14 cellular contexts compared by ENCODE assay signal in the genomic region with DNA sequence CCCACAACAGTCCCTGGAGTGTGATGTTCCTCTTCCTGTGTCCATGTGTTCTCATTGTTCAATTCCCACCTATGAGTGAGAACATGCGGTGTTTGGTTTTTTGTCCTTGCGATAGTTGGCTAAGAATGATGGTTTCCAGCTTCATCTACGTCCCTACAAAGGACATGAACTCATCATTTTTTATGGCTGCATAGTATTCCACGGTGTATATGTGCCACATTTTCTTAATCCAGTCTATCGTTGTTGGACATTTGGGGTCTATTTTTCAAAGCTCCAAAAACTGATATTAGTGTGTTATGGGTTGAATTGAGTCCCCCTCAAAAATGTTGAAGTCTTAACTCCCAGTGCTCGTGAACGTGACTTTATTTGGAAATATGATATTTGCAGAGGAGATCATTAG. TPM values are rescaled to one million over a fixed set of nuclear protein-coding genes. Genes with fewer than 3 reads are reported as not detected.
"Had no signal": no experiment of that assay in that cellular context is flagged by ENCODE, and none has a peak within 500 bp of the region (broad histone marks: within the 10 kb centered on the region; RNA-seq: fewer than 3 reads in every experiment).

No MANE protein-coding gene starts in this region.

RNA-seq across cellular contexts. Expression of gene SULT1C2, which starts 4.1 kb away (rescaled TPM):
- total RNA-seq: activated B cell treated with CpG ODN at 0.5 μM for 24 hours; activated CD4-positive, alpha-beta memory T cell treated with anti-CD3 and anti-CD28 coated beads for 36 hours; activated CD4-positive, alpha-beta memory T cell treated with anti-CD3 and anti-CD28 coated beads, Interleukin-2, amount 10 ng/mL, durations not matched to agents 7 days and 5 days; activated CD4-positive, alpha-beta T cell treated with anti-CD3 and anti-CD28 coated beads for 36 hours; activated CD4-positive, alpha-beta T cell treated with anti-CD3 and anti-CD28 coated beads, Interleukin-2, amount 10 ng/mL, durations not matched to agents 24 days and 14 days; activated CD4-positive, alpha-beta T cell treated with anti-CD3 and anti-CD28 coated beads, Interleukin-2, amount 10 ng/mL, durations not matched to agents 7 days and 5 days; activated CD8-positive, alpha-beta memory T cell treated with anti-CD3 and anti-CD28 coated beads for 36 hours; activated CD8-positive, alpha-beta memory T cell treated with anti-CD3 and anti-CD28 coated beads, Interleukin-2, amount 10 ng/mL, durations not matched to agents 7 days and 5 days; activated CD8-positive, alpha-beta T cell treated with anti-CD3 and anti-CD28 coated beads for 36 hours; activated CD8-positive, alpha-beta T cell treated with anti-CD3 and anti-CD28 coated beads, Interleukin-2, amount 10 ng/mL, durations not matched to agents 7 days and 5 days; T-helper 1 cell treated with Interleukin-12 subunit alpha and Interleukin-12 subunit beta and Interleukin-4 antibody, amounts not matched to agents 30 ng/mL and 1 ng/mL, for 36 hours; T-helper 17 cell; T-helper 2 cell treated with Interferon-gamma antibody and Interleukin-4, amounts not matched to agents 100 ng/mL and 5 ng/mL, for 36 hours had no signal

RNA-seq across cellular contexts. Expression of gene SULT1C3, which starts 44.8 kb away (rescaled TPM):
- total RNA-seq: activated B cell treated with CpG ODN at 0.5 μM for 24 hours; activated CD4-positive, alpha-beta memory T cell treated with anti-CD3 and anti-CD28 coated beads for 36 hours; activated CD4-positive, alpha-beta memory T cell treated with anti-CD3 and anti-CD28 coated beads, Interleukin-2, amount 10 ng/mL, durations not matched to agents 7 days and 5 days; activated CD4-positive, alpha-beta T cell treated with anti-CD3 and anti-CD28 coated beads for 36 hours; activated CD4-positive, alpha-beta T cell treated with anti-CD3 and anti-CD28 coated beads, Interleukin-2, amount 10 ng/mL, durations not matched to agents 24 days and 14 days; activated CD4-positive, alpha-beta T cell treated with anti-CD3 and anti-CD28 coated beads, Interleukin-2, amount 10 ng/mL, durations not matched to agents 7 days and 5 days; activated CD8-positive, alpha-beta memory T cell treated with anti-CD3 and anti-CD28 coated beads for 36 hours; activated CD8-positive, alpha-beta memory T cell treated with anti-CD3 and anti-CD28 coated beads, Interleukin-2, amount 10 ng/mL, durations not matched to agents 7 days and 5 days; activated CD8-positive, alpha-beta T cell treated with anti-CD3 and anti-CD28 coated beads for 36 hours; activated CD8-positive, alpha-beta T cell treated with anti-CD3 and anti-CD28 coated beads, Interleukin-2, amount 10 ng/mL, durations not matched to agents 7 days and 5 days; T-helper 1 cell treated with Interleukin-12 subunit alpha and Interleukin-12 subunit beta and Interleukin-4 antibody, amounts not matched to agents 30 ng/mL and 1 ng/mL, for 36 hours; T-helper 17 cell; T-helper 2 cell treated with Interferon-gamma antibody and Interleukin-4, amounts not matched to agents 100 ng/mL and 5 ng/mL, for 36 hours; WTC11 had no signal
